1 cellular context compared by ENCODE assay signal in the genomic region with DNA sequence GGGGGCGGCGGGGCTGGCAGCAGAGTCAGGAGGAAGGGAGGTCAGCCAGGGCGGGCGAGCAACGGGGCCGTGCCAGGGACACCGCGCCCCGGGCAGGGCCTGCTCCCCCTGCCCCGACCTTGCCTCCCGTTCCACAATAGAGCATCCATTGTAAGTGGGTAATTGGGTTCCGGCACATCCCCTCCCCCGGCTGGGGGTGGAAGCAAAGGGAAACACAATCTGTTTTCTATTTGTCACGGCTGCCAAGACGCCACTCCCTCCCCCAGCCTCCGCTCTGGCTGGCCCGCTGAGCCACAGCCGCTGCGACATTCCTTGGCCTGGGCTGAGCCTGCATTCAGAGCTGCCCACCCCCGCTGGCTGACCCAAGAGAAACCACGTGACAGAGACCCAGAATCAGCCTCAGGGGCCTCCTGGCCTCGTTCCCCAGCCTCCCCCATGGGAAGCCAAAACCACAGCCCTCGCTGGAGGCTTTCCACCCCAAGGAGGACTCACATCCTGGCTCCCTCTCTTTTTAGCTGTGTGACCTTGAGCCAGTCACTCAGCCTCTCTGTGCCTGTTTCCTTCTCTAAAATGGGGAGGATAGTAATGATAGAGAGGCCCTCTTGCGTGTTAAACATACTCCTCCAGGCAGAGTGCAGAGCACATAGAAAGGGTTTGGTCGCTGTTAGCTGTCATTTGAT.
A peak's percentile ranks its signal among the peaks of the same experiment; 100 is the strongest.
TF ChIP-seq lines count a peak whose summit lies in the region.

No MANE protein-coding gene starts in this region.

TF ChIP-seq in WTC11, 78 proteins besides CTCF, POLR2A, EP300 and RAD21 (continued from another document):
- TF ChIP-seq E2F1 (CRISPR knock-in tag; IDR thresholded peaks at IDR 0.05) (0 out of 2 replicates have a peak, but pooled peaks have one; percentile 28), USF2 (CRISPR knock-in tag; IDR thresholded peaks at IDR 0.05) (peak; percentile 93), SOX15 (CRISPR knock-in tag; IDR thresholded peaks at IDR 0.05) (no peak), FOXP4 (CRISPR knock-in tag; IDR thresholded peaks at IDR 0.05) (no peak; the same call in 1 of the 2 replicates), ZNF671 (CRISPR knock-in tag; IDR thresholded peaks at IDR 0.05) (no peak), SMAD3 (CRISPR knock-in tag; IDR thresholded peaks at IDR 0.05; ENCODE audit: borderline replicate concordance) (no peak), MAX (CRISPR knock-in tag; IDR thresholded peaks at IDR 0.05) (peak; percentile 63), GABPB1 (CRISPR knock-in tag; IDR thresholded peaks at IDR 0.05) (0 out of 2 replicates have a peak, but pooled peaks have one; percentile 18), EMX1 (CRISPR knock-in tag; IDR thresholded peaks at IDR 0.05) (no peak), GTF2I (CRISPR knock-in tag; conservative IDR thresholded peaks at IDR 0.05) (peak; percentile 99), ZNF532 (CRISPR knock-in tag; IDR thresholded peaks at IDR 0.05; ENCODE audit: borderline replicate concordance) (0 out of 2 replicates have a peak, but pooled peaks have one; percentile 13), ZNF138 (CRISPR knock-in tag; conservative IDR thresholded peaks at IDR 0.05) (no peak), RELA (CRISPR knock-in tag; IDR thresholded peaks at IDR 0.05; ENCODE audit: borderline replicate concordance) (no peak), SP1 (CRISPR knock-in tag; conservative IDR thresholded peaks at IDR 0.05) (peak; percentile 61; the same call in 1 of the 2 replicates), ERG (CRISPR knock-in tag; IDR thresholded peaks at IDR 0.05) (no peak), OVOL2 (CRISPR knock-in tag; IDR thresholded peaks at IDR 0.05; ENCODE audit: borderline replicate concordance) (no peak), ZNF416 (CRISPR knock-in tag; IDR thresholded peaks at IDR 0.05) (no peak), ZNF423 (CRISPR knock-in tag; IDR thresholded peaks at IDR 0.05) (no peak), NFYB (CRISPR knock-in tag; conservative IDR thresholded peaks at IDR 0.05; ENCODE audit: low read depth) (no peak), ZNF232 (CRISPR knock-in tag; IDR thresholded peaks at IDR 0.05) (0 out of 2 replicates have a peak, but pooled peaks have one; percentile 44), ZBTB43 (CRISPR knock-in tag; IDR thresholded peaks at IDR 0.05) (no peak), SMAD4 (CRISPR knock-in tag; IDR thresholded peaks at IDR 0.05) (no peak), KAT7 (CRISPR knock-in tag; IDR thresholded peaks at IDR 0.05; ENCODE audit: borderline replicate concordance) (no peak), ZNF121 (CRISPR knock-in tag; IDR thresholded peaks at IDR 0.05) (0 out of 2 replicates have a peak, but pooled peaks have one; percentile 60), MYBL2 (CRISPR knock-in tag; IDR thresholded peaks at IDR 0.05) (peak; percentile 53; the same call in 1 of the 2 replicates), TCF7 (CRISPR knock-in tag; IDR thresholded peaks at IDR 0.05; ENCODE audit: low read depth) (no peak), ESRRA (CRISPR knock-in tag; IDR thresholded peaks at IDR 0.05; ENCODE audit: borderline replicate concordance) (no peak), PRRX2 (CRISPR knock-in tag; IDR thresholded peaks at IDR 0.05) (no peak), ZNF281 (CRISPR knock-in tag; IDR thresholded peaks at IDR 0.05) (peak; percentile 92), JUN (CRISPR knock-in tag; IDR thresholded peaks at IDR 0.05) (no peak), ZNF317 (CRISPR knock-in tag; IDR thresholded peaks at IDR 0.05; ENCODE audit: borderline replicate concordance, low read depth) (no peak)
- TF ChIP-seq, protein P1, sequence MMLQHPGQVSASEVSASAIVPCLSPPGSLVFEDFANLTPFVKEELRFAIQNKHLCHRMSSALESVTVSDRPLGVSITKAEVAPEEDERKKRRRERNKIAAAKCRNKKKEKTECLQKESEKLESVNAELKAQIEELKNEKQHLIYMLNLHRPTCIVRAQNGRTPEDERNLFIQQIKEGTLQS (CRISPR knock-in tag; conservative IDR thresholded peaks at IDR 0.05): no peak
- TF ChIP-seq, protein P2, sequence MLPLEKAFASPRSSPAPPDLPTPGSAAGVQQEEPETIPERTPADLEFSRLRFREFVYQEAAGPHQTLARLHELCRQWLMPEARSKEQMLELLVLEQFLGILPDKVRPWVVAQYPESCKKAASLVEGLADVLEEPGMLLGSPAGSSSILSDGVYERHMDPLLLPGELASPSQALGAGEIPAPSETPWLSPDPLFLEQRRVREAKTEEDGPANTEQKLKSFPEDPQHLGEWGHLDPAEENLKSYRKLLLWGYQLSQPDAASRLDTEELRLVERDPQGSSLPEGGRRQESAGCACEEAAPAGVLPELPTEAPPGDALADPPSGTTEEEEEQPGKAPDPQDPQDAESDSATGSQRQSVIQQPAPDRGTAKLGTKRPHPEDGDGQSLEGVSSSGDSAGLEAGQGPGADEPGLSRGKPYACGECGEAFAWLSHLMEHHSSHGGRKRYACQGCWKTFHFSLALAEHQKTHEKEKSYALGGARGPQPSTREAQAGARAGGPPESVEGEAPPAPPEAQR (CRISPR knock-in tag; IDR thresholded peaks at IDR 0.05): 0 out of 2 replicates have a peak, but pooled peaks have one; percentile 45
- TF ChIP-seq, protein P3, sequence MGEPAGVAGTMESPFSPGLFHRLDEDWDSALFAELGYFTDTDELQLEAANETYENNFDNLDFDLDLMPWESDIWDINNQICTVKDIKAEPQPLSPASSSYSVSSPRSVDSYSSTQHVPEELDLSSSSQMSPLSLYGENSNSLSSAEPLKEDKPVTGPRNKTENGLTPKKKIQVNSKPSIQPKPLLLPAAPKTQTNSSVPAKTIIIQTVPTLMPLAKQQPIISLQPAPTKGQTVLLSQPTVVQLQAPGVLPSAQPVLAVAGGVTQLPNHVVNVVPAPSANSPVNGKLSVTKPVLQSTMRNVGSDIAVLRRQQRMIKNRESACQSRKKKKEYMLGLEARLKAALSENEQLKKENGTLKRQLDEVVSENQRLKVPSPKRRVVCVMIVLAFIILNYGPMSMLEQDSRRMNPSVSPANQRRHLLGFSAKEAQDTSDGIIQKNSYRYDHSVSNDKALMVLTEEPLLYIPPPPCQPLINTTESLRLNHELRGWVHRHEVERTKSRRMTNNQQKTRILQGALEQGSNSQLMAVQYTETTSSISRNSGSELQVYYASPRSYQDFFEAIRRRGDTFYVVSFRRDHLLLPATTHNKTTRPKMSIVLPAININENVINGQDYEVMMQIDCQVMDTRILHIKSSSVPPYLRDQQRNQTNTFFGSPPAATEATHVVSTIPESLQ (CRISPR knock-in tag; IDR thresholded peaks at IDR 0.05): no peak
